In genomic region chr1:12031039-12031980, GRCh38 we compare ENCODE assay signal across 8 cellular contexts. TPM values are rescaled to one million over a fixed set of nuclear protein-coding genes. Genes with fewer than 3 reads are reported as not detected.
DNase-seq lines count a peak whose midpoint lies in the region; TF ChIP-seq lines count a peak whose summit lies in the region.

No MANE protein-coding gene starts in this region.

- no peak overlapping the region for H2AFZ ChIP-seq in KMS-11 (ENCODE audit: low read depth)

- H3K27me3 ChIP-seq in Caco-2 (replicated peaks; ENCODE audit: control insufficient read depth, insufficient read depth, low read length) (no peaks in the 10 kb centered on the region), KMS-11 (ENCODE audit: insufficient read depth, low read depth) (no peaks in the 10 kb centered on the region)

- no peak overlapping the region for H3K27ac Mint-ChIP-seq in Caco-2 (ENCODE audit: unreplicated experiment)

- H3K36me3 ChIP-seq in Caco-2 (ENCODE audit: control insufficient read depth, insufficient read depth, low read length) (no peaks in the 10 kb centered on the region; the same call in 1 of the 2 replicates), KMS-11 (ENCODE audit: insufficient read depth) (no peaks in the 10 kb centered on the region)

- peaks cover 15% of the 10 kb centered on the region for H3K36me3 Mint-ChIP-seq in Caco-2 (ENCODE audit: insufficient read depth, unreplicated experiment)

- POLR2A ChIA-PET in Caco-2 (lab: Charles Lee) = interaction anchor here (0.9 to 2.4 kb wide), 2 partner anchors 11 to 12 kb away, joined by 3 to 7 read pairs; partner anchors contain the start of gene MIIP

- no peaks in the 10 kb centered on the region for H3K4me1 ChIP-seq in Caco-2
- H3K4me1 ChIP-seq in KMS-11 (ENCODE audit: low read depth, poor library complexity, severe bottlenecking) = no peaks in the 10 kb centered on the region

- H4K20me1 ChIP-seq in KMS-11 (ENCODE audit: insufficient read depth) = no peaks in the 10 kb centered on the region

- no peak overlapping the region for H3K9ac ChIP-seq in KMS-11

- no peaks in the 10 kb centered on the region for H3K79me2 ChIP-seq in KMS-11 (ENCODE audit: insufficient read depth, low read depth)

- BruUV-seq in Caco-2 (replicated peaks; lab: Mats Ljungman, UMichigan) = no TSS peak

- H3K9me3 Mint-ChIP-seq in Caco-2 (ENCODE audit: unreplicated experiment) = no peaks in the 10 kb centered on the region

- DNase-seq in Caco-2 (peak; percentile 47 to 60), iPS-NIHi11 (ENCODE audit: low spot score) (peak; percentile 76), NCI-H1105 (lab: John Stamatoyannopoulos, UW) (no peak), activated gamma-delta T cell treated with Interleukin-2 at 50 U/mL for 16 hours (no peak), NCI-H2081 (lab: John Stamatoyannopoulos, UW) (no peak)
- peak; percentile 45 for DNase-seq in activated naive CD4-positive, alpha-beta T cell treated with Interleukin-2 at 50 U/mL for 16 hours
- peak; percentile 76 for DNase-seq in stimulated activated CD8-positive, alpha-beta memory T cell treated with anti-CD3 and anti-CD28 coated beads, Interleukin-4, amount 100 ng/mL, for 48 hours

- CTCF ChIA-PET in Caco-2 (lab: Charles Lee) = interaction anchor here (0.6 to 1.8 kb wide), 4 partner anchors 12 to 64 kb away, joined by 3 to 9 read pairs (median 4); partner anchors contain the start of gene MIIP

- H3K4me3 ChIP-seq in Caco-2 (ENCODE audit: low read depth, low read length) = no peak overlapping the region
- no peak overlapping the region for H3K4me3 ChIP-seq in KMS-11 (IDR thresholded peaks at IDR 0.05; ENCODE audit: insufficient read depth, low read depth, low read length)

- intact Hi-C loops in Caco-2 (cut with micrococcal nuclease; ENCODE audit: unreplicated experiment) = no loop called here

- no peak overlapping the region for H3K4me2 ChIP-seq in KMS-11

- no peak overlapping the region for H3K4me3 Mint-ChIP-seq in Caco-2 (ENCODE audit: unreplicated experiment)

- peak; percentile 37 to 72 for TF ChIP-seq CTCF in Caco-2 (IDR thresholded peaks at IDR 0.05; ENCODE audit: insufficient read depth in 1 of 2, low read depth in 1 of 2, low read length in 1 of 2, severe bottlenecking in 1 of 2, unreplicated experiment in 1 of 2)
- TF ChIP-seq CTCF in KMS-11 (conservative IDR thresholded peaks at IDR 0.05; ENCODE audit: low read depth, low read length) = peak; percentile 66

- no peaks in the 10 kb centered on the region for H3K4me1 Mint-ChIP-seq in Caco-2 (ENCODE audit: low read depth, unreplicated experiment)

- no peaks in the 10 kb centered on the region for H3K27me3 Mint-ChIP-seq in Caco-2 (ENCODE audit: insufficient read depth, unreplicated experiment)

- H3K27ac ChIP-seq in KMS-11 = no peak overlapping the region

- H3K9me3 ChIP-seq in Caco-2 = no peaks in the 10 kb centered on the region

RNA-seq across cellular contexts. Expression of gene MIIP, which starts 12.0 kb away (rescaled TPM):
- 38.6 and 41.0 TPM in 2 replicates for total RNA-seq in Caco-2 (2022)

RNA-seq across cellular contexts. Expression of gene TNFRSF8, which starts 31.8 kb away (rescaled TPM):
- not detected in 2 replicates for total RNA-seq in Caco-2 (2022)

RNA-seq across cellular contexts. Expression of gene MFN2, which starts 51.1 kb away (rescaled TPM):
- 73.9 and 74.1 TPM in 2 replicates for total RNA-seq in Caco-2 (2022)

Comparison
In these comparisons a context has a peak if more than half of its experiments do, and no peak if none do; other contexts are left out.
1. DNase-seq: peak in Caco-2 (2 of 2), activated naive CD4-positive, alpha-beta T cell treated with Interleukin-2 at 50 U/mL for 16 hours (single experiment), iPS-NIHi11 (single experiment) and stimulated activated CD8-positive, alpha-beta memory T cell treated with anti-CD3 and anti-CD28 coated beads, Interleukin-4, amount 100 ng/mL, for 48 hours (single experiment); none in NCI-H1105 (single experiment), activated gamma-delta T cell treated with Interleukin-2 at 50 U/mL for 16 hours (single experiment) and NCI-H2081 (0 of 2).